Comparison of ENCODE assay signal across 29 cellular contexts in genomic region chr16:50532576-50532975, GRCh38. TPM values are rescaled to one million over a fixed set of nuclear protein-coding genes. Genes with fewer than 3 reads are reported as not detected.
"Had no signal": no experiment of that assay in that cellular context is flagged by ENCODE, and none has a peak within 500 bp of the region (broad histone marks: within the 10 kb centered on the region; RNA-seq: fewer than 3 reads in every experiment).

No MANE protein-coding gene starts in this region.

- H3K36me3 ChIP-seq: esophagus squamous epithelium, heart right ventricle, left ventricle myocardium inferior, lower lobe of right lung, ovary, right lobe of liver, tibial artery, upper lobe of right lung, uterus had no signal

- H3K27me3 ChIP-seq: ovary, right lobe of liver, testis, tibial artery, upper lobe of right lung, uterus had no signal

- H3K27ac ChIP-seq: dorsolateral prefrontal cortex, esophagus squamous epithelium, heart right ventricle, left ventricle myocardium inferior, lower lobe of right lung, ovary, right lobe of liver, testis, tibial artery, upper lobe of right lung, uterus had no signal

- H3K27ac Mint-ChIP-seq: naive thymus-derived CD8-positive, alpha-beta T cell; nephron progenitor cell; stimulated activated effector memory CD8-positive, alpha-beta T cell treated with anti-CD3 and anti-CD28 coated beads, Interleukin-12 subunit alpha, Interleukin-12 subunit beta, amount 100 ng/mL, for 72 hours had no signal

- DNase-seq: cerebellar nuclear complex; dorsolateral prefrontal cortex; effector CD8-positive, alpha-beta T cell; esophagus squamous epithelium; foreskin melanocyte; glutamatergic neuron; heart right ventricle; hippocampal formation; left cardiac atrium; left ventricle myocardium inferior; lower lobe of right lung; naive thymus-derived CD8-positive, alpha-beta T cell; nephron progenitor cell; nucleus accumbens; ovary; retina; stimulated activated CD4-positive, alpha-beta T cell treated with anti-CD3 and anti-CD28 coated beads, Interleukin-2, amount 100 ng/mL, for 24 hours; stimulated activated CD4-positive, alpha-beta T cell treated with anti-CD3 and anti-CD28 coated beads, Interleukin-4, amount 100 ng/mL, for 24 hours; stimulated activated naive CD4-positive, alpha-beta T cell treated with Interleukin-2 at 50 U/mL for 16 hours; substantia nigra; testis; tibial artery; upper lobe of right lung; uterus had no signal

- H3K4me3 Mint-ChIP-seq: nephron progenitor cell; stimulated activated effector memory CD8-positive, alpha-beta T cell treated with anti-CD3 and anti-CD28 coated beads, Interleukin-12 subunit alpha, Interleukin-12 subunit beta, amount 100 ng/mL, for 72 hours had no signal

- ATAC-seq: heart right ventricle; left cardiac atrium; lower lobe of right lung; naive thymus-derived CD8-positive, alpha-beta T cell; right lobe of liver; stimulated activated effector memory CD8-positive, alpha-beta T cell treated with anti-CD3 and anti-CD28 coated beads, Interleukin-12 subunit alpha, Interleukin-12 subunit beta, amount 100 ng/mL, for 72 hours; upper lobe of right lung had no signal

- H3K4me2 ChIP-seq: smooth muscle cell had no signal

- H3K36me3 Mint-ChIP-seq: stimulated activated effector memory CD8-positive, alpha-beta T cell treated with anti-CD3 and anti-CD28 coated beads, Interleukin-12 subunit alpha, Interleukin-12 subunit beta, amount 100 ng/mL, for 72 hours had no signal

- H3K9me3 ChIP-seq: lower lobe of right lung, ovary, right lobe of liver, testis, upper lobe of right lung, uterus had no signal

- H3K4me1 ChIP-seq: heart right ventricle, left ventricle myocardium inferior, lower lobe of right lung, testis, tibial artery, upper lobe of right lung, uterus had no signal

- H3K4me3 ChIP-seq: dorsolateral prefrontal cortex, esophagus squamous epithelium, heart right ventricle, left ventricle myocardium inferior, lower lobe of right lung, ovary, right lobe of liver, smooth muscle cell, testis, tibial artery, upper lobe of right lung, uterus had no signal

- H3K4me1 Mint-ChIP-seq: stimulated activated effector memory CD8-positive, alpha-beta T cell treated with anti-CD3 and anti-CD28 coated beads, Interleukin-12 subunit alpha, Interleukin-12 subunit beta, amount 100 ng/mL, for 72 hours had no signal

RNA-seq across cellular contexts. Expression of gene NKD1, which starts 15.6 kb away (rescaled TPM):
- total RNA-seq: endothelial cell of umbilical vein, epithelial cell of proximal tubule had no signal
- polyA plus RNA-seq: endothelial cell of umbilical vein had no signal
